In the genomic region with DNA sequence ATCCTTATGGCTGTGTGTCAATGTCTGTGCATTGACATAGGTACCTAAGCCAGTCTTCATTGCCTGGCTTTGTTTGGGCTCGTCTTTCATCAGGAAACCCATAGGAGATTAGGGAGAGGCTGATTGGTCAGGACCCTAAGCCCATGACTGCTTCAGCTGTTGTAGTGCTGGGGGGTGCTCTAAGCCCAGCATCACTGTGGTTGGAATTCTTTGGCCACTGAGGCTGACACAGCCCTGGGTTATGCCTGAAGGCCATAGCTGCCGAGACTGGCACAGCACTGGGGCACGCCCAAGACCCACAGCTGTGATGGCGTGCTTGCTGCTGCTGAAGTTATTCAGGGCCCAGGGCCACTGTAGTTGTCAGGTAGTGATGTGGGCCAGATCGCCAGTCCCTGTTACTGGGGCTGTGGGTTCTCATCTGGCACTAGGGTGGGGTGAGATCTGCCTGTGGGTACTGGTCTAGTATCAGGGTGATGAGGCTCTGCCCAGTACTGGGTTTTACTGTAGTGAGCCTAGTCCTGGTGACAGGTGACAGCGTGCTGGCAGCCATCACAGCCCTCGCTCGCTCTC, we compare ENCODE assay signal across 18 cellular contexts. TPM values are rescaled to one million over a fixed set of nuclear protein-coding genes. Genes with fewer than 3 reads are reported as not detected.
DNase-seq lines count a peak whose midpoint lies in the region; ATAC-seq and TF ChIP-seq lines count a peak whose summit lies in the region.
"Had no signal": no experiment of that assay in that cellular context is flagged by ENCODE, and none has a peak within 500 bp of the region (broad histone marks: within the 10 kb centered on the region; RNA-seq: fewer than 3 reads in every experiment).

No MANE protein-coding gene starts in this region.

- H3K4me3 Mint-ChIP-seq in activated naive CD8-positive, alpha-beta T cell treated with anti-CD3 and anti-CD28 coated beads, Interleukin-2, amount 10 ng/mL, durations not matched to agents 7 days and 5 days = peak overlapping the region; percentile 55
- no peak overlapping the region for H3K4me3 Mint-ChIP-seq in activated naive CD8-positive, alpha-beta T cell treated with anti-CD3 and anti-CD28 coated beads, Interleukin-2, amount 50 U/mL, for 24 hours
- H3K4me3 Mint-ChIP-seq in WTC11 = no peak overlapping the region

- H3K27me3 ChIP-seq in SJCRH30 (no peaks in the 10 kb centered on the region), osteoblast (ENCODE audit: insufficient read depth, low read length) (no peaks in the 10 kb centered on the region)
- H3K27me3 ChIP-seq: BLaER1 had no signal

- H3K4me1 ChIP-seq in SJCRH30 (peaks cover 3% of the 10 kb centered on the region; the same call in 1 of the 2 replicates), osteoblast (ENCODE audit: insufficient read depth, low read length) (peaks cover 26% of the 10 kb centered on the region)

- POLR2A ChIA-PET in activated naive CD8-positive, alpha-beta T cell treated with anti-CD3 and anti-CD28 coated beads, Interleukin-2, amount 10 ng/mL, durations not matched to agents 7 days and 5 days (lab: Charles Lee) = interaction anchor here (1.0 kb wide), 1 partner anchor 77 kb away, joined by 3 read pairs; a partner anchor contains a TSS
- POLR2A ChIA-PET in WTC11 (lab: Charles Lee) = no interaction called here

- H3K36me3 ChIP-seq in SJCRH30 (no peaks in the 10 kb centered on the region), osteoblast (ENCODE audit: insufficient read depth, low read length) (no peaks in the 10 kb centered on the region)
- H3K36me3 ChIP-seq: BLaER1 had no signal

- no peaks in the 10 kb centered on the region for H3K9me3 Mint-ChIP-seq in activated naive CD8-positive, alpha-beta T cell treated with anti-CD3 and anti-CD28 coated beads, Interleukin-2, amount 10 ng/mL, durations not matched to agents 7 days and 5 days
- no peaks in the 10 kb centered on the region for H3K9me3 Mint-ChIP-seq in activated naive CD8-positive, alpha-beta T cell treated with anti-CD3 and anti-CD28 coated beads, Interleukin-2, amount 50 U/mL, for 24 hours
- no peaks in the 10 kb centered on the region for H3K9me3 Mint-ChIP-seq in WTC11
- H3K9me3 Mint-ChIP-seq: CD8-positive, alpha-beta memory T cell had no signal

- CTCF ChIA-PET in WTC11 (lab: Charles Lee) = no interaction called here

- H3K36me3 Mint-ChIP-seq in activated naive CD8-positive, alpha-beta T cell treated with anti-CD3 and anti-CD28 coated beads, Interleukin-2, amount 10 ng/mL, durations not matched to agents 7 days and 5 days = peaks cover 45% of the 10 kb centered on the region
- H3K36me3 Mint-ChIP-seq in activated naive CD8-positive, alpha-beta T cell treated with anti-CD3 and anti-CD28 coated beads, Interleukin-2, amount 50 U/mL, for 24 hours (ENCODE audit: low read depth) = no peaks in the 10 kb centered on the region
- H3K36me3 Mint-ChIP-seq in WTC11 = no peaks in the 10 kb centered on the region

- H3K27ac ChIP-seq in SJCRH30 (peak overlapping the region; percentile 22; the same call in 1 of the 2 replicates), coronary artery (no peak overlapping the region), osteoblast (ENCODE audit: low read depth, low read length) (no peak overlapping the region)
- H3K27ac ChIP-seq: BLaER1 had no signal

- DNase-seq in activated naive CD8-positive, alpha-beta T cell treated with anti-CD3 and anti-CD28 coated beads, Interleukin-2, amount 10 ng/mL, durations not matched to agents 7 days and 5 days = no peak
- DNase-seq in activated naive CD8-positive, alpha-beta T cell treated with anti-CD3 and anti-CD28 coated beads, Interleukin-2, amount 50 U/mL, for 24 hours = no peak
- peak; percentile 73 to 81 for DNase-seq in SJCRH30
- DNase-seq in coronary artery (ENCODE audit: low spot score) = peak; percentile 66
- DNase-seq in osteoblast (ENCODE audit: insufficient read length, low spot score, missing footprints) = peak; percentile 64
- no peak for DNase-seq in SHP77 treated with DMSO at 0.1 percent for 48 hours (lab: John Stamatoyannopoulos, UW)
- DNase-seq in WTC11 (ENCODE audit: low spot score) = no peak
- DNase-seq: CD8-positive, alpha-beta memory T cell; H7; Kasumi-1; MV-4-11; NCI-H1417 treated with DMSO at 0.1 percent for 48 hours; NCI-H2029 treated with DMSO at 0.1 percent for 48 hours; NCI-H510A had no signal

- no peaks in the 10 kb centered on the region for H3K79me2 ChIP-seq in osteoblast (ENCODE audit: insufficient read depth, low read length)

- no peak overlapping the region for H3K4me2 ChIP-seq in osteoblast (ENCODE audit: insufficient read depth, low read length)
- H3K4me2 ChIP-seq: BLaER1 had no signal

- H3K4me1 Mint-ChIP-seq in activated naive CD8-positive, alpha-beta T cell treated with anti-CD3 and anti-CD28 coated beads, Interleukin-2, amount 10 ng/mL, durations not matched to agents 7 days and 5 days = peaks cover 39% of the 10 kb centered on the region
- peaks cover 32% of the 10 kb centered on the region for H3K4me1 Mint-ChIP-seq in activated naive CD8-positive, alpha-beta T cell treated with anti-CD3 and anti-CD28 coated beads, Interleukin-2, amount 50 U/mL, for 24 hours
- peaks cover 35% of the 10 kb centered on the region for H3K4me1 Mint-ChIP-seq in WTC11

- H3K9me3 ChIP-seq in SJCRH30 (replicated peaks) = no peaks in the 10 kb centered on the region
- H3K9me3 ChIP-seq in osteoblast (ENCODE audit: low read depth, low read length) = no peaks in the 10 kb centered on the region
- H3K9me3 ChIP-seq: BLaER1 had no signal

- H3K27ac Mint-ChIP-seq in activated naive CD8-positive, alpha-beta T cell treated with anti-CD3 and anti-CD28 coated beads, Interleukin-2, amount 10 ng/mL, durations not matched to agents 7 days and 5 days = peak overlapping the region; percentile 76
- no peak overlapping the region for H3K27ac Mint-ChIP-seq in activated naive CD8-positive, alpha-beta T cell treated with anti-CD3 and anti-CD28 coated beads, Interleukin-2, amount 50 U/mL, for 24 hours
- no peak overlapping the region for H3K27ac Mint-ChIP-seq in WTC11

- H3K27me3 Mint-ChIP-seq in activated naive CD8-positive, alpha-beta T cell treated with anti-CD3 and anti-CD28 coated beads, Interleukin-2, amount 10 ng/mL, durations not matched to agents 7 days and 5 days = no peaks in the 10 kb centered on the region
- no peaks in the 10 kb centered on the region for H3K27me3 Mint-ChIP-seq in activated naive CD8-positive, alpha-beta T cell treated with anti-CD3 and anti-CD28 coated beads, Interleukin-2, amount 50 U/mL, for 24 hours
- peaks cover 8% of the 10 kb centered on the region for H3K27me3 Mint-ChIP-seq in WTC11 (ENCODE audit: low read depth)
- H3K27me3 Mint-ChIP-seq: CD8-positive, alpha-beta memory T cell had no signal

- TF ChIP-seq CTCF in coronary artery (IDR thresholded peaks at IDR 0.05) = no peak
- TF ChIP-seq CTCF in osteoblast (IDR thresholded peaks at IDR 0.05; ENCODE audit: extremely low read depth, low read depth, low read length) = no peak
- TF ChIP-seq CTCF in WTC11 (IDR thresholded peaks at IDR 0.05) = no peak

- no peaks in the 10 kb centered on the region for H4K20me1 ChIP-seq in osteoblast (ENCODE audit: insufficient read depth, low read length)
- H4K20me1 ChIP-seq: BLaER1 had no signal

- H3K4me3 ChIP-seq in SJCRH30 (no peak overlapping the region), coronary artery (no peak overlapping the region), osteoblast (ENCODE audit: insufficient read depth, low read length) (no peak overlapping the region)
- H3K4me3 ChIP-seq: BLaER1 had no signal

- no peak overlapping the region for H2AFZ ChIP-seq in osteoblast (ENCODE audit: low read length)

- ATAC-seq in activated naive CD8-positive, alpha-beta T cell treated with anti-CD3 and anti-CD28 coated beads, Interleukin-2, amount 10 ng/mL, durations not matched to agents 7 days and 5 days (ENCODE audit: low read depth) = no peak
- ATAC-seq in activated naive CD8-positive, alpha-beta T cell treated with anti-CD3 and anti-CD28 coated beads, Interleukin-2, amount 50 U/mL, for 24 hours = no peak
- ATAC-seq in GM18861 (IDR thresholded peaks at IDR 0.05; ENCODE audit: unreplicated experiment) (no peak), WTC11 (no peak)
- ATAC-seq: Panc1, Right ventricle myocardium inferior had no signal

TF ChIP-seq in WTC11, 78 proteins besides CTCF, POLR2A, EP300 and RAD21 (continues in another document):
- TF ChIP-seq RELA (CRISPR knock-in tag; IDR thresholded peaks at IDR 0.05; ENCODE audit: borderline replicate concordance) (no peak), GTF2I (CRISPR knock-in tag; conservative IDR thresholded peaks at IDR 0.05) (no peak), NFYB (CRISPR knock-in tag; conservative IDR thresholded peaks at IDR 0.05; ENCODE audit: low read depth) (no peak)
- TF ChIP-seq, protein P1, sequence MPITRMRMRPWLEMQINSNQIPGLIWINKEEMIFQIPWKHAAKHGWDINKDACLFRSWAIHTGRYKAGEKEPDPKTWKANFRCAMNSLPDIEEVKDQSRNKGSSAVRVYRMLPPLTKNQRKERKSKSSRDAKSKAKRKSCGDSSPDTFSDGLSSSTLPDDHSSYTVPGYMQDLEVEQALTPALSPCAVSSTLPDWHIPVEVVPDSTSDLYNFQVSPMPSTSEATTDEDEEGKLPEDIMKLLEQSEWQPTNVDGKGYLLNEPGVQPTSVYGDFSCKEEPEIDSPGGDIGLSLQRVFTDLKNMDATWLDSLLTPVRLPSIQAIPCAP (CRISPR knock-in tag; IDR thresholded peaks at IDR 0.05) = no peak
- TF ChIP-seq, protein P2, sequence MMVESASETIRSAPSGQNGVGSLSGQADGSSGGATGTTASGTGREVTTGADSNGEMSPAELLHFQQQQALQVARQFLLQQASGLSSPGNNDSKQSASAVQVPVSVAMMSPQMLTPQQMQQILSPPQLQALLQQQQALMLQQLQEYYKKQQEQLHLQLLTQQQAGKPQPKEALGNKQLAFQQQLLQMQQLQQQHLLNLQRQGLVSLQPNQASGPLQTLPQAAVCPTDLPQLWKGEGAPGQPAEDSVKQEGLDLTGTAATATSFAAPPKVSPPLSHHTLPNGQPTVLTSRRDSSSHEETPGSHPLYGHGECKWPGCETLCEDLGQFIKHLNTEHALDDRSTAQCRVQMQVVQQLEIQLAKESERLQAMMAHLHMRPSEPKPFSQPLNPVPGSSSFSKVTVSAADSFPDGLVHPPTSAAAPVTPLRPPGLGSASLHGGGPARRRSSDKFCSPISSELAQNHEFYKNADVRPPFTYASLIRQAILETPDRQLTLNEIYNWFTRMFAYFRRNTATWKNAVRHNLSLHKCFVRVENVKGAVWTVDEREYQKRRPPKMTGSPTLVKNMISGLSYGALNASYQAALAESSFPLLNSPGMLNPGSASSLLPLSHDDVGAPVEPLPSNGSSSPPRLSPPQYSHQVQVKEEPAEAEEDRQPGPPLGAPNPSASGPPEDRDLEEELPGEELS (CRISPR knock-in tag; IDR thresholded peaks at IDR 0.05) = no peak

RNA-seq across cellular contexts. Expression of a gene that starts 4.9 kb away (rescaled TPM):
- 10 to 100 TPM; 53.2 to 58.0 TPM for total RNA-seq in activated naive CD8-positive, alpha-beta T cell treated with anti-CD3 and anti-CD28 coated beads, Interleukin-2, amount 10 ng/mL, durations not matched to agents 7 days and 5 days
- total RNA-seq in SJCRH30 (2014; rRNA removed; shearing (Covaris generic)) = 3.1 and 3.7 TPM in 2 replicates
- 6.2 and 8.3 TPM in 2 replicates for total RNA-seq in osteoblast
- 3.9 to 4.4 TPM (median 4.3 TPM) in 3 replicates for total RNA-seq in WTC11 (2021)

RNA-seq across cellular contexts. Expression of a gene that starts 44.3 kb away (rescaled TPM):
- total RNA-seq in activated naive CD8-positive, alpha-beta T cell treated with anti-CD3 and anti-CD28 coated beads, Interleukin-2, amount 10 ng/mL, durations not matched to agents 7 days and 5 days = 1 to 10 TPM in 1 of 2 experiments, under 1 TPM in 1; 0.99 to 3.7 TPM
- total RNA-seq in SJCRH30 (2014; rRNA removed; shearing (Covaris generic)) = 0.89 TPM in 1 of 2 replicates, not detected in the other
- total RNA-seq in osteoblast (0.29 and 0.36 TPM in 2 replicates), WTC11 (2021) (0.50 to 1.3 TPM (median 0.72 TPM) in 3 replicates)

Comparison
In these comparisons a context has a peak if more than half of its experiments do, and no peak if none do; other contexts are left out.
1. DNase-seq: peak in SJCRH30 (2 of 2), coronary artery (single experiment) and osteoblast (single experiment); none in activated naive CD8-positive, alpha-beta T cell treated with anti-CD3 and anti-CD28 coated beads, Interleukin-2, amount 10 ng/mL, durations not matched to agents 7 days and 5 days (single experiment), activated naive CD8-positive, alpha-beta T cell treated with anti-CD3 and anti-CD28 coated beads, Interleukin-2, amount 50 U/mL, for 24 hours (single experiment), SHP77 treated with DMSO at 0.1 percent for 48 hours (single experiment) and WTC11 (single experiment).